ENCODE assay signal across 18 cellular contexts in the genomic region with DNA sequence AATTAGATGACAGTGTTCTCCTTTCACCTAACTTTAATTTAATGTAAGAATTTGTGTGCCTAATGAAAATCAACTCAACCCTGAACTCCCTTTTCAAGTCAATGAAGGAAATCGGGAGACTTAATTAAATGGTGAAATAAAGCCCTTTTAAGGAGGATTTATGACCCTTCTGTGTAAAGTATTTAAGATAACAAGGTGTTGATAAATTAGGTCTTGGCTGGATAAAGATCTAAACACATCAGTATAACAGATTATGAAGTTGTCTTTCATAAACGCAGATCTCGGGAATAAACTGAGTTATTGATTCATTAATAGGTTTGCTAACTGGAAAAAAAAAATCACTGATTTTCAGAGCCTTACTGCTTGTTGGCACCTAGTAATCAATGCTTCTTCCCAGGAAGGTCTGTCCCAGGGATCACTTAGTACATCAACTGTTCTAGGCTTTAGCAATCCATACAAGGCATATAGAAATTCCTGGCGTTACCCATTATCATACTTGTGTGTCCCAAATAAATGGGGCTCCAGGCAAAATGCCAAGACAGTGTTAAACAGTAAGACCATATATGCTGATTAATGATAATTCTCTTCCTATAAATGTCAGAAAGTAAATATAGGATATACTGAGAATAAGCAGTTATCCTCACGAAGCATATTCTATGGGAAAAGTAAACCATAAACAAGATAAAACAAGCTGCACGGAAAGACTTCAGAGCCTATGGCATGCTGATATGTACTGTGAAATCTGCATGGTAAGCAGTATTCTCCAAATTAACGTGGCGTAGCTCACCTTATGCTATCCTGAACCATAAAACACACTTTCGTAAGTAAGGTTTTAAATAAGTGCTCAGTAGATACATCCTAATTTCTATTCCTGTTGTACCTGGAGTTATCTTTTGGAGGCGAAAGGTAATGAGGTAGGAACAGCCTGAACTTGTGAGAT.
DNase-seq lines count a peak whose midpoint lies in the region; ATAC-seq, FAIRE-seq and TF ChIP-seq lines count a peak whose summit lies in the region.
"Had no signal": no experiment of that assay in that cellular context is flagged by ENCODE, and none has a peak within 500 bp of the region (broad histone marks: within the 10 kb centered on the region; RNA-seq: fewer than 3 reads in every experiment).

No MANE protein-coding gene starts in this region.

- H3K4me1 ChIP-seq in HepG2 (ENCODE audit: insufficient read depth, low read length) (peaks cover 17% of the 10 kb centered on the region), right lobe of liver (peaks cover 0 to 24% (median 4%) of the 10 kb centered on the region in 4 donors)

- ATAC-seq in HepG2 (no peak), right lobe of liver (no peak), GM21528 (IDR thresholded peaks at IDR 0.05; ENCODE audit: low FRiP score, unreplicated experiment) (no peak)

- no peak for TF ChIP-seq RAD21 in HepG2 (CRISPR knock-in tag; IDR thresholded peaks at IDR 0.05)

- H3K27ac Mint-ChIP-seq in activated CD4-positive, alpha-beta memory T cell treated with anti-CD3 and anti-CD28 coated beads, Interleukin-2, amount 10 ng/mL, durations not matched to agents 7 days and 5 days, result no peak overlapping the region
- no peak overlapping the region for H3K27ac Mint-ChIP-seq in T-helper 2 cell treated with Interferon-gamma antibody and Interleukin-4, amounts not matched to agents 5 μg/mL and 100 μg/mL, for 36 hours
- H3K27ac Mint-ChIP-seq: CD4-positive, alpha-beta T cell had no signal

- CTCF ChIA-PET in HepG2 (lab: Yijun Ruan, JAX; ENCODE audit: low intra/inter-chr PET ratio, low total read pairs), result no interaction called here
- CTCF ChIA-PET in activated CD4-positive, alpha-beta memory T cell treated with anti-CD3 and anti-CD28 coated beads, Interleukin-2, amount 10 ng/mL, durations not matched to agents 7 days and 5 days (lab: Charles Lee), result no interaction called here

- no peaks in the 10 kb centered on the region for H3K27me3 ChIP-seq in HepG2 (ENCODE audit: control insufficient read depth in 1 of 2, insufficient read depth in 2 of 2, low read length in 2 of 2)
- no peaks in the 10 kb centered on the region for H3K27me3 ChIP-seq in right lobe of liver

- DNase-seq in HepG2 (ENCODE audit: low spot score) (no peak), right lobe of liver (no peak), SK-N-MC (ENCODE audit: low read depth, low spot score) (peak; percentile 69), left kidney (ENCODE audit: low read depth, low spot score) (peak; percentile 82)
- DNase-seq in activated CD4-positive, alpha-beta memory T cell treated with anti-CD3 and anti-CD28 coated beads, Interleukin-2, amount 10 ng/mL, durations not matched to agents 7 days and 5 days, result no peak
- DNase-seq in T-helper 2 cell treated with Interferon-gamma antibody and Interleukin-4, amounts not matched to agents 5 μg/mL and 100 μg/mL, for 36 hours (ENCODE audit: low spot score), result no peak
- DNase-seq: ACHN; C1 segment of cervical spinal cord; Calu3; CD4-positive, alpha-beta T cell; DMS79; EL; HCEC 1CT had no signal

- in situ Hi-C loops in HepG2 (cut with HindIII; ENCODE audit: extremely low pct_ligation_motif_present, low pct_unique_long_range_greater_than_20kb), result no loop called here

- H3K4me3 Mint-ChIP-seq in activated CD4-positive, alpha-beta memory T cell treated with anti-CD3 and anti-CD28 coated beads, Interleukin-2, amount 10 ng/mL, durations not matched to agents 7 days and 5 days, result no peak overlapping the region
- no peak overlapping the region for H3K4me3 Mint-ChIP-seq in T-helper 2 cell treated with Interferon-gamma antibody and Interleukin-4, amounts not matched to agents 5 μg/mL and 100 μg/mL, for 36 hours
- H3K4me3 Mint-ChIP-seq: CD4-positive, alpha-beta T cell had no signal

- FAIRE-seq in HepG2 (lab: Jason Lieb, UNC), result peak; percentile 32
- FAIRE-seq: G401.6, GM12892, GM19239, H1 had no signal

- H3K4me1 Mint-ChIP-seq in activated CD4-positive, alpha-beta memory T cell treated with anti-CD3 and anti-CD28 coated beads, Interleukin-2, amount 10 ng/mL, durations not matched to agents 7 days and 5 days, result peaks cover 25% of the 10 kb centered on the region
- peaks cover 36% of the 10 kb centered on the region for H3K4me1 Mint-ChIP-seq in T-helper 2 cell treated with Interferon-gamma antibody and Interleukin-4, amounts not matched to agents 5 μg/mL and 100 μg/mL, for 36 hours (ENCODE audit: low read depth)

- H3K9me3 Mint-ChIP-seq in activated CD4-positive, alpha-beta memory T cell treated with anti-CD3 and anti-CD28 coated beads, Interleukin-2, amount 10 ng/mL, durations not matched to agents 7 days and 5 days, result no peaks in the 10 kb centered on the region
- H3K9me3 Mint-ChIP-seq in T-helper 2 cell treated with Interferon-gamma antibody and Interleukin-4, amounts not matched to agents 5 μg/mL and 100 μg/mL, for 36 hours, result no peaks in the 10 kb centered on the region
- H3K9me3 Mint-ChIP-seq: CD4-positive, alpha-beta T cell had no signal

- peaks cover 2% of the 10 kb centered on the region for H3K79me2 ChIP-seq in HepG2 (ENCODE audit: insufficient read depth, low read length)

- intact Hi-C loops in HepG2 (cut with micrococcal nuclease; ENCODE audit: unreplicated experiment), result no loop called here
- intact Hi-C loops in right lobe of liver (cut with DNase I), result no loop called here

- H2AFZ ChIP-seq in HepG2 (ENCODE audit: low read length), result no peak overlapping the region

- no peak for TF ChIP-seq EP300 in HepG2 (IDR thresholded peaks at IDR 0.05; ENCODE audit: low read depth in 2 of 2, low read length in 2 of 2)
- no peak for TF ChIP-seq EP300 in HepG2 (CRISPR knock-in tag; IDR thresholded peaks at IDR 0.05; ENCODE audit: borderline replicate concordance)

- H3K4me3 ChIP-seq in HepG2 (replicated peaks in 1 of 3; ENCODE audit: insufficient read depth in 1 of 3, low read depth in 2 of 3, low read length in 3 of 3) (no peak overlapping the region), right lobe of liver (no peak overlapping the region), SK-N-MC (0 out of 2 replicates have a peak overlapping the region, but pooled peaks have one; percentile 11)

- H3K27me3 Mint-ChIP-seq in activated CD4-positive, alpha-beta memory T cell treated with anti-CD3 and anti-CD28 coated beads, Interleukin-2, amount 10 ng/mL, durations not matched to agents 7 days and 5 days, result peaks cover 7% of the 10 kb centered on the region
- H3K27me3 Mint-ChIP-seq in T-helper 2 cell treated with Interferon-gamma antibody and Interleukin-4, amounts not matched to agents 5 μg/mL and 100 μg/mL, for 36 hours (ENCODE audit: low read depth), result peaks cover 22% of the 10 kb centered on the region
- H3K27me3 Mint-ChIP-seq: CD4-positive, alpha-beta T cell had no signal

- H3K36me3 ChIP-seq in HepG2 (replicated peaks in 1 of 2; ENCODE audit: control insufficient read depth in 1 of 2, insufficient read depth in 2 of 2, low read length in 2 of 2), result peaks cover 0 to 14% of the 10 kb centered on the region in 2 experiments; a peak in 2 of 5 replicates
- H3K36me3 ChIP-seq in right lobe of liver, result no peaks in the 10 kb centered on the region
- H3K36me3 ChIP-seq in SK-N-MC (ENCODE audit: insufficient read depth, low read length), result no peaks in the 10 kb centered on the region

- TF ChIP-seq CTCF in HepG2 (CRISPR knock-in tag; IDR thresholded peaks at IDR 0.05), result no peak
- no peak for TF ChIP-seq CTCF in right lobe of liver (IDR thresholded peaks at IDR 0.05)

- H4K20me1 ChIP-seq in HepG2 (ENCODE audit: insufficient read depth, low read length), result no peaks in the 10 kb centered on the region

- no TSS peak for BruUV-seq in HepG2 (replicated peaks; lab: Mats Ljungman, UMichigan)

- no peak overlapping the region for H3K4me2 ChIP-seq in HepG2 (ENCODE audit: low read depth, low read length)

- POLR2A ChIA-PET in HepG2 (lab: Yijun Ruan, JAX), result no interaction called here
- POLR2A ChIA-PET in activated CD4-positive, alpha-beta memory T cell treated with anti-CD3 and anti-CD28 coated beads, Interleukin-2, amount 10 ng/mL, durations not matched to agents 7 days and 5 days (lab: Charles Lee), result no interaction called here

- peaks cover 3% of the 10 kb centered on the region for H3K36me3 Mint-ChIP-seq in activated CD4-positive, alpha-beta memory T cell treated with anti-CD3 and anti-CD28 coated beads, Interleukin-2, amount 10 ng/mL, durations not matched to agents 7 days and 5 days (ENCODE audit: low read depth)
- peaks cover 5% of the 10 kb centered on the region for H3K36me3 Mint-ChIP-seq in T-helper 2 cell treated with Interferon-gamma antibody and Interleukin-4, amounts not matched to agents 5 μg/mL and 100 μg/mL, for 36 hours (ENCODE audit: low read depth)

- WGBS in HepG2 (ENCODE audit: low lambda C conversion rate), result 98% methylated on average over 10 of the region's 10 CpGs
- 88% methylated on average over 10 of the region's 10 CpGs for WGBS in right lobe of liver (ENCODE audit: insufficient coverage, low coverage, low lambda C conversion rate, missing lambda C conversion rate)

- H3K27ac ChIP-seq in HepG2 (ENCODE audit: extremely low read length, insufficient read depth, low read length) (no peak overlapping the region), right lobe of liver (no peak overlapping the region), SK-N-MC (no peak overlapping the region)

- H3K9me3 ChIP-seq in HepG2 (ENCODE audit: low read length), result no peaks in the 10 kb centered on the region
- H3K9me3 ChIP-seq in right lobe of liver, result no peaks in the 10 kb centered on the region
- H3K9me3 ChIP-seq in SK-N-MC (ENCODE audit: low read depth, low read length), result no peaks in the 10 kb centered on the region

- H3K9ac ChIP-seq in HepG2 (ENCODE audit: insufficient read depth, low read depth, low read length) (no peak overlapping the region), SK-N-MC (ENCODE audit: insufficient read length) (no peak overlapping the region)

- no peak for TF ChIP-seq POLR2A in HepG2 (IDR thresholded peaks at IDR 0.05; ENCODE audit: insufficient read depth in 1 of 2, low read depth in 2 of 2, low read length in 2 of 2)
- no peak for TF ChIP-seq POLR2A in right lobe of liver (IDR thresholded peaks at IDR 0.05)

TF ChIP-seq in HepG2, 621 proteins besides CTCF, POLR2A, EP300 and RAD21:
- TF ChIP-seq MAFF (IDR thresholded peaks at IDR 0.05; ENCODE audit: low read depth, low read length) (peak; percentile 89), EEA1 (CRISPR knock-in tag; IDR thresholded peaks at IDR 0.05; ENCODE audit: borderline replicate concordance) (no peak), MAFK (conservative IDR thresholded peaks at IDR 0.05 in 1 of 2, IDR thresholded peaks at IDR 0.05 in 1 of 2; ENCODE audit: low read length in 2 of 2) (peak; percentile 85 to 92)

Comparison
In these comparisons a context has a peak if more than half of its experiments do, and no peak if none do; other contexts are left out.
1. DNase-seq: peak in SK-N-MC (single experiment) and left kidney (single experiment); none in HepG2 (single experiment), right lobe of liver (0 of 3), activated CD4-positive, alpha-beta memory T cell treated with anti-CD3 and anti-CD28 coated beads, Interleukin-2, amount 10 ng/mL, durations not matched to agents 7 days and 5 days (single experiment) and T-helper 2 cell treated with Interferon-gamma antibody and Interleukin-4, amounts not matched to agents 5 μg/mL and 100 μg/mL, for 36 hours (single experiment).